8 cellular contexts compared by ENCODE assay signal in the genomic region with DNA sequence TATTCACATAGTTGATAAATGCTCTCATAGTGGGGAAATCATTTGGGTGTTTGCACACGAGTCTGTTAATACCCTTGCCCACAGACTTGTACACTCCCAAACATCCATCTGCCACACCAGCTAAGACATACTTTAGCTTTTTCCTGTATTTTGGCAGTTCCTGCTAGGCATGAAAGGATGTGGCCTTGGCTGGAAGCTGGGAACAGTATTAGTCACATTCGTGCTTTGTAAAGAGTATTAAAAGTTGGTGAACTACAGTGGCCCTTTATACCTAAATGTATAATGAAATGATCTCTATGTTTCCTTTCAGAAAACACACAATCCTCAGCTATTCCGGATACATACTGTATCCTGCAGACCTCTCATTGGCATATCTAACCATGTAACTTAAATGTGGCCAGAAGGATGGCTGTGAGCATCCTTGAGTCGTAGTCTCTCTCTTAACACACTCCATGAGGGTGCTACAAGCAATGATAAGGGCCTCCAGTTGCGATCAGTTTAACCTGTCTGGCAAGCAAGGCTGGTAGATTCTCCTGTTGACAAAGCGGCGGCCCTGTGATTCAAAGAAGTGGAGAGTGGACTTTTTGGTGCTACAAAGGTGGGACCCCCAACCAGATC. TPM values are rescaled to one million over a fixed set of nuclear protein-coding genes. Genes with fewer than 3 reads are reported as not detected.
DNase-seq lines count a peak whose midpoint lies in the region; ATAC-seq and TF ChIP-seq lines count a peak whose summit lies in the region.

No MANE protein-coding gene starts in this region.

- H2AK5ac ChIP-seq in mesendoderm (ENCODE audit: low read length) = no peak overlapping the region

- TSS peak; percentile 57 for BruUV-seq in A673 (replicated peaks; lab: Mats Ljungman, UMichigan)

- no CpG with 5 or more reads among the region's 7 CpGs for WGBS in mesendoderm (ENCODE audit: extremely low coverage, insufficient coverage, low lambda C conversion rate)

- no peak overlapping the region for H3K4ac ChIP-seq in mesendoderm (ENCODE audit: low read depth, low read length)

- H3K9ac ChIP-seq in mesendoderm (ENCODE audit: low read length) = peak overlapping the region; percentile 92

- H3K27me3 Mint-ChIP-seq in brain = peaks cover 4% of the 10 kb centered on the region

- H3K79me2 ChIP-seq in mesendoderm (ENCODE audit: control insufficient read depth, insufficient read depth, low read length) = peaks cover 22% of the 10 kb centered on the region

- H3K9me3 Mint-ChIP-seq in brain = peaks cover 0 to 3% (median 0%) of the 10 kb centered on the region in 5 experiments

- no peak overlapping the region for H4K5ac ChIP-seq in mesendoderm (ENCODE audit: low read length)

- DNase-seq in A673 (ENCODE audit: low spot score) = no peak
- peak; percentile 49 for DNase-seq in HT1080 (ENCODE audit: low read depth)
- peak; percentile 72 for DNase-seq in mesendoderm
- no peak for DNase-seq in NCI-H1105 (lab: John Stamatoyannopoulos, UW)
- DNase-seq in mucosa of gallbladder (ENCODE audit: low spot score) = no peak

- peak overlapping the region; percentile 49 for H3K4me2 ChIP-seq in mesendoderm (ENCODE audit: low read length)

- peak overlapping the region; percentile 82 for H3K4me3 ChIP-seq in A673 (ENCODE audit: low read depth, low read length, poor library complexity, severe bottlenecking)
- no peak overlapping the region for H3K4me3 ChIP-seq in mesendoderm (ENCODE audit: low read length)

- intact Hi-C loops in A673 (cut with micrococcal nuclease; ENCODE audit: unreplicated experiment) = no loop called here

- peaks cover 27% of the 10 kb centered on the region for H3K36me3 Mint-ChIP-seq in brain

- POLR2A ChIA-PET in A673 (lab: Charles Lee; ENCODE audit: low non-redundant PET) = no interaction called here

- peak overlapping the region; percentile 96 to 98 (median 98) for H3K27ac Mint-ChIP-seq in brain

- TF ChIP-seq CTCF in A673 (conservative IDR thresholded peaks at IDR 0.05; ENCODE audit: low read depth, low read length) (no peak), brain (conservative IDR thresholded peaks at IDR 0.05) (no peak)

- H3K27ac ChIP-seq in A673 (ENCODE audit: low read depth, low read length, poor library complexity, severe bottlenecking) (peak overlapping the region; percentile 92), mesendoderm (ENCODE audit: low read depth, low read length) (peak overlapping the region; percentile 87)

- H3K18ac ChIP-seq in mesendoderm (ENCODE audit: low read length) = no peak overlapping the region

- H4K8ac ChIP-seq in mesendoderm (ENCODE audit: low read depth, low read length) = no peak overlapping the region

- H3K27me3 ChIP-seq in A673 (replicated peaks; ENCODE audit: insufficient read depth, low read depth, low read length, poor library complexity) (no peaks in the 10 kb centered on the region), mesendoderm (ENCODE audit: insufficient read depth, low read length, poor library complexity) (no peaks in the 10 kb centered on the region)

- no peak overlapping the region for H2BK5ac ChIP-seq in mesendoderm (ENCODE audit: low read length)

- H3K4me1 ChIP-seq in A673 (ENCODE audit: insufficient read depth, low read length, poor library complexity, severe bottlenecking) = peaks cover 18% of the 10 kb centered on the region
- peaks cover 15% of the 10 kb centered on the region for H3K4me1 ChIP-seq in mesendoderm (ENCODE audit: control insufficient read depth, low read depth, low read length)

- H3K4me1 Mint-ChIP-seq in brain = peaks cover 86% of the 10 kb centered on the region

- peak overlapping the region; percentile 90 to 96 (median 96) for H3K4me3 Mint-ChIP-seq in brain

- CTCF ChIA-PET in A673 (lab: Charles Lee) = interaction anchor here (0.5 kb wide), 1 partner anchor 76 kb away, joined by 9 read pairs; a partner anchor contains a TSS

- H3K79me1 ChIP-seq in mesendoderm (ENCODE audit: low read length) = peaks cover 14% of the 10 kb centered on the region

- H2BK15ac ChIP-seq in mesendoderm (replicated peaks; ENCODE audit: low read depth) = no peak overlapping the region

- no peak overlapping the region for H3K23ac ChIP-seq in mesendoderm (ENCODE audit: low read length)

- H2BK120ac ChIP-seq in mesendoderm (ENCODE audit: low read depth, low read length) = no peak overlapping the region

- peak overlapping the region; percentile 97 for H3K56ac ChIP-seq in mesendoderm (ENCODE audit: low read length)

- H3K36me3 ChIP-seq in A673 (ENCODE audit: insufficient read depth, low read length, poor library complexity, severe bottlenecking) = peaks cover 27% of the 10 kb centered on the region
- H3K36me3 ChIP-seq in mesendoderm (ENCODE audit: control insufficient read depth, insufficient read depth, low read length) = no peaks in the 10 kb centered on the region

- ATAC-seq in HG03095 (IDR thresholded peaks at IDR 0.05; ENCODE audit: unreplicated experiment) (no peak), HG03135 (IDR thresholded peaks at IDR 0.05; ENCODE audit: unreplicated experiment) (no peak)

- no peaks in the 10 kb centered on the region for H3K9me3 ChIP-seq in A673 (ENCODE audit: low read depth, low read length, poor library complexity, severe bottlenecking)

RNA-seq across cellular contexts. Expression of a gene that starts 1.5 kb away (rescaled TPM):
- total RNA-seq in A673 (2021) = 75.8 and 76.0 TPM in 2 replicates
- total RNA-seq in HT1080 (2014; rRNA removed; shearing (Covaris generic)) = 33.8 and 39.7 TPM in 2 replicates
- 42.7 and 44.1 TPM in 2 replicates for polyA plus RNA-seq in HT1080 (2015; cell fraction: cytosol; rRNA removed)
- 98.5 and 119 TPM in 2 replicates for polyA plus RNA-seq in HT1080 (2015; cell fraction: nucleus; rRNA removed)
- polyA plus RNA-seq in brain (ENCODE audit: insufficient read depth, low read depth, low replicate concordance) = 49.4 TPM
- polyA plus RNA-seq in mesendoderm (2013, experiment 1 of 2) = 23.7 TPM
- 22.2 TPM for polyA plus RNA-seq in mesendoderm (2013, experiment 2 of 2)
- total RNA-seq in mucosa of gallbladder = 68.4 TPM

RNA-seq across cellular contexts. Expression of a gene that starts 16.4 kb away (rescaled TPM):
- total RNA-seq in A673 (2021) (not detected in 2 replicates), mucosa of gallbladder (not detected)
- total RNA-seq in HT1080 (2014; rRNA removed; shearing (Covaris generic)) = not detected in 2 replicates
- polyA plus RNA-seq in HT1080 (2015; cell fraction: cytosol; rRNA removed) = not detected in 2 replicates
- polyA plus RNA-seq in HT1080 (2015; cell fraction: nucleus; rRNA removed) = not detected in 2 replicates
- not detected for polyA plus RNA-seq in brain (ENCODE audit: insufficient read depth, low read depth, low replicate concordance)
- polyA plus RNA-seq in mesendoderm (2013, experiment 1 of 2) = not detected
- polyA plus RNA-seq in mesendoderm (2013, experiment 2 of 2) = not detected

RNA-seq across cellular contexts. Expression of a gene that starts 40.7 kb away (rescaled TPM):
- total RNA-seq in A673 (2021) = not detected in 2 replicates
- total RNA-seq in HT1080 (2014; rRNA removed; shearing (Covaris generic)) = not detected in 2 replicates
- 0.05 TPM in 1 of 2 replicates, not detected in the other for polyA plus RNA-seq in HT1080 (2015; cell fraction: cytosol; rRNA removed)
- polyA plus RNA-seq in HT1080 (2015; cell fraction: nucleus; rRNA removed) = not detected in 2 replicates
- 6.4 TPM for polyA plus RNA-seq in brain (ENCODE audit: insufficient read depth, low read depth, low replicate concordance)
- 0.01 TPM for polyA plus RNA-seq in mesendoderm (2013, experiment 1 of 2)
- 0.04 TPM for polyA plus RNA-seq in mesendoderm (2013, experiment 2 of 2)
- total RNA-seq in mucosa of gallbladder = 0.26 TPM

Comparison
In these comparisons a context has a peak if more than half of its experiments do, and no peak if none do; other contexts are left out.
1. DNase-seq: peak in HT1080 (single experiment) and mesendoderm (single experiment); none in A673 (single experiment), NCI-H1105 (single experiment) and mucosa of gallbladder (single experiment).